ENCODE assay signal across 23 cellular contexts in the genomic region with DNA sequence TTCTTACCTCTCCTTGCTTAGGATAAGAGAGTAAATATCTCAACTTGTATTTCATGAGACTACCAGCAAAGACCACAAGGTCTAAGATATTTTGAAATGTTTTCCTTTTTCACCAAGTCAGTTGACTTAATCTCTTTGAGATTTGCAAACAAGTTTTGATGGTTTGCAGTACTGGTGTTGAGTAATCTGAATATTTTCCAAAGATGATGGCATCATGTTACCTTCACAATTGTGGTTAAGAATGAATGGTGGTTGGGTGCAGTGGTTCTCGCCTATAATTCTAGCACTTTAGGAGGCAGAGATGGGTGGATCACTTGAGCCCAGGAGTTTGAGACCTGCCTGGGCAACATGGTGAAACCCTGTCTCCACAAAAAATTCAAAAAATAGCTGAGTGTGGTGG.
DNase-seq lines count a peak whose midpoint lies in the region; ATAC-seq and TF ChIP-seq lines count a peak whose summit lies in the region.
"Had no signal": no experiment of that assay in that cellular context is flagged by ENCODE, and none has a peak within 500 bp of the region (broad histone marks: within the 10 kb centered on the region; RNA-seq: fewer than 3 reads in every experiment).

No MANE protein-coding gene starts in this region.

- no peaks in the 10 kb centered on the region for H3K9me3 ChIP-seq in left lung
- H3K9me3 ChIP-seq: ascending aorta, heart right ventricle, right atrium auricular region, thoracic aorta had no signal

- H3K27me3 ChIP-seq in left lung = no peaks in the 10 kb centered on the region
- H3K27me3 ChIP-seq: ascending aorta, heart right ventricle, right atrium auricular region had no signal

- no peak overlapping the region for H3K4me3 ChIP-seq in left lung
- H3K4me3 ChIP-seq: ascending aorta, heart right ventricle, right atrium auricular region, SK-N-MC, thoracic aorta had no signal

- intact Hi-C loops in left lung (cut with DNase I) = no loop called here

- TF ChIP-seq CTCF in left lung (IDR thresholded peaks at IDR 0.05) = no peak

- H3K4me1 ChIP-seq in left lung = no peaks in the 10 kb centered on the region
- H3K4me1 ChIP-seq: ascending aorta, heart right ventricle, right atrium auricular region had no signal

- no peak overlapping the region for H3K27ac ChIP-seq in epithelial cell of prostate
- H3K27ac ChIP-seq in left lung = no peak overlapping the region
- H3K27ac ChIP-seq: ascending aorta, heart right ventricle, right atrium auricular region, SK-N-MC, thoracic aorta had no signal

- no peaks in the 10 kb centered on the region for H3K36me3 ChIP-seq in left lung
- H3K36me3 ChIP-seq: ascending aorta, heart right ventricle, right atrium auricular region, thoracic aorta had no signal

- DNase-seq in GM04503 (ENCODE audit: low read depth) (peak; percentile 10), NCI-H226 (peak; percentile 73), epithelial cell of prostate (ENCODE audit: low read depth, low spot score) (peak; percentile 40), left lung (no peak), NCI-H2081 (lab: John Stamatoyannopoulos, UW) (no peak), NCI-H524 (lab: John Stamatoyannopoulos, UW) (no peak), NCI-H345 (lab: John Stamatoyannopoulos, UW) (no peak)
- DNase-seq: activated B cell treated with CpG ODN at 0.5 μM for 24 hours; activated CD8-positive, alpha-beta T cell treated with anti-CD3 and anti-CD28 coated beads for 36 hours; activated naive CD4-positive, alpha-beta T cell treated with Interleukin-2 at 50 U/mL for 16 hours; activated T-cell treated with anti-CD3 and anti-CD28 coated beads, Interleukin-2, amount 50 U/mL, for 24 hours; CD8-positive, alpha-beta memory T cell; DMS79; heart right ventricle; islet precursor cell; KBM-7; NCI-H1105 had no signal

- peak; percentile 73 for ATAC-seq in left lung
- ATAC-seq in GM21528 (IDR thresholded peaks at IDR 0.05; ENCODE audit: low FRiP score, unreplicated experiment) = no peak
- ATAC-seq: activated CD8-positive, alpha-beta T cell treated with anti-CD3 and anti-CD28 coated beads for 36 hours; heart right ventricle; stimulated activated effector memory CD8-positive, alpha-beta T cell treated with anti-CD3 and anti-CD28 coated beads, Interleukin-12 subunit alpha, Interleukin-12 subunit beta, amount 100 ng/mL, for 72 hours had no signal

Comparison
In these comparisons a context has a peak if more than half of its experiments do, and no peak if none do; other contexts are left out.
1. DNase-seq: peak in GM04503 (single experiment), NCI-H226 (single experiment) and epithelial cell of prostate (single experiment); none in left lung (0 of 2), NCI-H2081 (0 of 2), NCI-H524 (0 of 2) and NCI-H345 (single experiment).